4 cellular contexts compared by ENCODE assay signal in the genomic region with DNA sequence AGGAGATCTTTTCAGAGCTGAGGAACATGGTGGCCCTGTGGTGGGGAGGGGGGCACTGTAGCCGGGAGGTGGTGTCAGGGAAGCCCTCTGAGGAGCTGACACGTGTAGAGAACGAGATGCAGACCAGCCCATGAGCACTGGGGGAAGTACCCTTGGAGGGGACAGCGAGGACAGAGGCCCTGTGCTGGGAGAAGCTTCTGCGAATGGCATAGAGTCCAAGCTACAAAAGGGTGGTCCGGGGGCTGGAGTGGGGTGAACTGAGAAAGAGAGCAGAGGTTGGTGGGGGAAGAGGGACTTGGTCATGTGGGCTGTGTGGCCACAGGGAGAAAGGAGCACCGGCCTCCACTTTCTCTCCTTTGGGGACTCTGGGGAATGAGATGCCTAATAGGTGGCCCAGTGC.
"Had no signal": no experiment of that assay in that cellular context is flagged by ENCODE, and none has a peak within 500 bp of the region (broad histone marks: within the 10 kb centered on the region; RNA-seq: fewer than 3 reads in every experiment).

No MANE protein-coding gene starts in this region.

- H3K4me3 Mint-ChIP-seq: GM23338, H9 had no signal

- H3K9me3 Mint-ChIP-seq: H9 had no signal

- ATAC-seq: GM23338, K562 had no signal

- DNase-seq: H9, IMR-90 had no signal

- H3K27ac Mint-ChIP-seq: GM23338 had no signal

- H2AFZ ChIP-seq: GM23338 had no signal

- H3K4me3 ChIP-seq: GM23338, K562 had no signal

- H3K4me2 ChIP-seq: GM23338 had no signal
